ENCODE assay signal across 1 cellular context in genomic region chr1:196680107-196680506, GRCh38.
TF ChIP-seq lines count a peak whose summit lies in the region.

No MANE protein-coding gene starts in this region.

TF ChIP-seq in WTC11, 78 proteins besides CTCF, POLR2A, EP300 and RAD21 (continued from another document):
- TF ChIP-seq ZNF512 (CRISPR knock-in tag; IDR thresholded peaks at IDR 0.05; ENCODE audit: borderline replicate concordance): no peak
